Comparison of ENCODE assay signal across 23 cellular contexts in the genomic region with DNA sequence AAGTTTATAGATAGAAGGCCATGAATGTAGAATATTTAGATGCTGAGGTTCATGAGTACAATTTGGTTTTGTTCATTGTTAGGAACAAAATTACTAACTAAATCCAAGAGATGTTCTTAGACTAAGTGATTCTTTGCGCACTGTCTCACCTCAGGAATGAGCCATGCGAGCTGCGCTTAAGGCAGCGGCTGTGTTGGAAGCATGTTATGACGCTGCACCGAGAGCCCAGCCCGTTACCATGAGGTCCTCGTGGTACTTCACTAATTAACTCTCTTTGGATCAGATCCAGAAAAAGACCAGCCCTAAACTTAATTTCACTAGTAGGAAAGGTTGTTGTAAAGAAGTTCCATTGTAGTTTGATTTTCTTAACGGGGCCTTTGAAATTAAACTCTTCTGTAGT.
DNase-seq lines count a peak whose midpoint lies in the region; ATAC-seq, FAIRE-seq and TF ChIP-seq lines count a peak whose summit lies in the region.
"Had no signal": no experiment of that assay in that cellular context is flagged by ENCODE, and none has a peak within 500 bp of the region (broad histone marks: within the 10 kb centered on the region; RNA-seq: fewer than 3 reads in every experiment).

No MANE protein-coding gene starts in this region.

- 84% methylated on average over 9 of the region's 9 CpGs for WGBS in right cardiac atrium

- no peak overlapping the region for H3K27ac ChIP-seq in right cardiac atrium (ENCODE audit: low read length)
- H3K27ac ChIP-seq: gastroesophageal sphincter, lower lobe of right lung had no signal

- intact Hi-C loops in right cardiac atrium (cut with DNase I): no loop called here

- no peaks in the 10 kb centered on the region for H3K9me3 ChIP-seq in right cardiac atrium (ENCODE audit: control insufficient read depth, low read length)
- H3K9me3 ChIP-seq: gastroesophageal sphincter, lower lobe of right lung had no signal

- DNase-seq in right cardiac atrium (peak in 1 of 3 donors; percentile 50), putamen (ENCODE audit: low spot score) (peak; percentile 76), kidney glomerular epithelial cell (lab: John Stamatoyannopoulos, UW) (no peak), NCI-H748 (lab: John Stamatoyannopoulos, UW; ENCODE audit: unreplicated experiment) (no peak), AML-193 (lab: John Stamatoyannopoulos, UW) (no peak)
- DNase-seq: activated CD4-positive, alpha-beta T cell treated with anti-CD3 and anti-CD28 coated beads for 1 hour; activated naive CD8-positive, alpha-beta T cell treated with anti-CD3 and anti-CD28 coated beads, Interleukin-2, amount 10 ng/mL, durations not matched to agents 7 days and 5 days; CD4-positive, CD25-positive, alpha-beta regulatory T cell; DMS153; erythroblast; GDM1; lower lobe of right lung; MM.1S; NCI-H1694; NCI-H226; PC-3; stimulated activated CD4-positive, alpha-beta T cell treated with anti-CD3 and anti-CD28 coated beads, Interleukin-2, amount 100 ng/mL, for 24 hours; stimulated activated naive CD4-positive, alpha-beta T cell treated with Interleukin-2 at 50 U/mL for 16 hours had no signal

- ATAC-seq in SK-N-SH treated with all-trans-retinoic acid at 6 μM for 48 hours (peak; percentile 70), right cardiac atrium (no peak), HG02588 (IDR thresholded peaks at IDR 0.05; ENCODE audit: unreplicated experiment) (no peak)
- ATAC-seq: gastroesophageal sphincter, HCT116, lower lobe of right lung, PC-3 had no signal

- peak; percentile 70 for FAIRE-seq in A204.1 (lab: Jason Lieb, UNC)

- H3K27me3 ChIP-seq in right cardiac atrium (ENCODE audit: control insufficient read depth, insufficient read depth): no peaks in the 10 kb centered on the region
- H3K27me3 ChIP-seq: gastroesophageal sphincter had no signal

- H3K4me3 ChIP-seq in right cardiac atrium (ENCODE audit: low read length): peak overlapping the region; percentile 67
- H3K4me3 ChIP-seq: lower lobe of right lung had no signal

- peaks cover 9% of the 10 kb centered on the region for H3K4me1 ChIP-seq in right cardiac atrium (ENCODE audit: control insufficient read depth, insufficient read depth, low read length)

TF ChIP-seq in SK-N-SH treated with all-trans-retinoic acid at 6 μM for 48 hours, 23 proteins besides CTCF, POLR2A, EP300 and RAD21:
- no peak for TF ChIP-seq ZNF565 (CRISPR knock-in tag; conservative IDR thresholded peaks at IDR 0.05; ENCODE audit: low read depth)
- TF ChIP-seq BACH2 (CRISPR knock-in tag; IDR thresholded peaks at IDR 0.05; ENCODE audit: borderline replicate concordance): no peak
- TF ChIP-seq ZC3H10 (CRISPR knock-in tag; IDR thresholded peaks at IDR 0.05): no peak
- TF ChIP-seq SNAI2 (CRISPR knock-in tag; IDR thresholded peaks at IDR 0.05): no peak
- TF ChIP-seq ISL1 (CRISPR knock-in tag; IDR thresholded peaks at IDR 0.05): no peak
- TF ChIP-seq OSR1 (CRISPR knock-in tag; IDR thresholded peaks at IDR 0.05): no peak
- no peak for TF ChIP-seq ZNF70 (CRISPR knock-in tag; IDR thresholded peaks at IDR 0.05)
- TF ChIP-seq, protein P1, sequence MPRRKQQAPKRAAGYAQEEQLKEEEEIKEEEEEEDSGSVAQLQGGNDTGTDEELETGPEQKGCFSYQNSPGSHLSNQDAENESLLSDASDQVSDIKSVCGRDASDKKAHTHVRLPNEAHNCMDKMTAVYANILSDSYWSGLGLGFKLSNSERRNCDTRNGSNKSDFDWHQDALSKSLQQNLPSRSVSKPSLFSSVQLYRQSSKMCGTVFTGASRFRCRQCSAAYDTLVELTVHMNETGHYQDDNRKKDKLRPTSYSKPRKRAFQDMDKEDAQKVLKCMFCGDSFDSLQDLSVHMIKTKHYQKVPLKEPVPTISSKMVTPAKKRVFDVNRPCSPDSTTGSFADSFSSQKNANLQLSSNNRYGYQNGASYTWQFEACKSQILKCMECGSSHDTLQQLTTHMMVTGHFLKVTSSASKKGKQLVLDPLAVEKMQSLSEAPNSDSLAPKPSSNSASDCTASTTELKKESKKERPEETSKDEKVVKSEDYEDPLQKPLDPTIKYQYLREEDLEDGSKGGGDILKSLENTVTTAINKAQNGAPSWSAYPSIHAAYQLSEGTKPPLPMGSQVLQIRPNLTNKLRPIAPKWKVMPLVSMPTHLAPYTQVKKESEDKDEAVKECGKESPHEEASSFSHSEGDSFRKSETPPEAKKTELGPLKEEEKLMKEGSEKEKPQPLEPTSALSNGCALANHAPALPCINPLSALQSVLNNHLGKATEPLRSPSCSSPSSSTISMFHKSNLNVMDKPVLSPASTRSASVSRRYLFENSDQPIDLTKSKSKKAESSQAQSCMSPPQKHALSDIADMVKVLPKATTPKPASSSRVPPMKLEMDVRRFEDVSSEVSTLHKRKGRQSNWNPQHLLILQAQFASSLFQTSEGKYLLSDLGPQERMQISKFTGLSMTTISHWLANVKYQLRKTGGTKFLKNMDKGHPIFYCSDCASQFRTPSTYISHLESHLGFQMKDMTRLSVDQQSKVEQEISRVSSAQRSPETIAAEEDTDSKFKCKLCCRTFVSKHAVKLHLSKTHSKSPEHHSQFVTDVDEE (CRISPR knock-in tag; IDR thresholded peaks at IDR 0.05): no peak
- TF ChIP-seq, protein P2, sequence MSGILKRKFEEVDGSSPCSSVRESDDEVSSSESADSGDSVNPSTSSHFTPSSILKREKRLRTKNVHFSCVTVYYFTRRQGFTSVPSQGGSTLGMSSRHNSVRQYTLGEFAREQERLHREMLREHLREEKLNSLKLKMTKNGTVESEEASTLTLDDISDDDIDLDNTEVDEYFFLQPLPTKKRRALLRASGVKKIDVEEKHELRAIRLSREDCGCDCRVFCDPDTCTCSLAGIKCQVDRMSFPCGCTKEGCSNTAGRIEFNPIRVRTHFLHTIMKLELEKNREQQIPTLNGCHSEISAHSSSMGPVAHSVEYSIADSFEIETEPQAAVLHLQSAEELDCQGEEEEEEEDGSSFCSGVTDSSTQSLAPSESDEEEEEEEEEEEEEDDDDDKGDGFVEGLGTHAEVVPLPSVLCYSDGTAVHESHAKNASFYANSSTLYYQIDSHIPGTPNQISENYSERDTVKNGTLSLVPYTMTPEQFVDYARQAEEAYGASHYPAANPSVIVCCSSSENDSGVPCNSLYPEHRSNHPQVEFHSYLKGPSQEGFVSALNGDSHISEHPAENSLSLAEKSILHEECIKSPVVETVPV (CRISPR knock-in tag; IDR thresholded peaks at IDR 0.05): no peak
- TF ChIP-seq TCF4 (CRISPR knock-in tag; IDR thresholded peaks at IDR 0.05; ENCODE audit: borderline replicate concordance): no peak
- TF ChIP-seq TOX (CRISPR knock-in tag; IDR thresholded peaks at IDR 0.05; ENCODE audit: borderline replicate concordance): no peak
- no peak for TF ChIP-seq PPARA (CRISPR knock-in tag; IDR thresholded peaks at IDR 0.05; ENCODE audit: borderline replicate concordance)
- no peak for TF ChIP-seq ESRRG (CRISPR knock-in tag; IDR thresholded peaks at IDR 0.05)
- no peak for TF ChIP-seq ZNF8 (CRISPR knock-in tag; IDR thresholded peaks at IDR 0.05)
- TF ChIP-seq, protein P3, sequence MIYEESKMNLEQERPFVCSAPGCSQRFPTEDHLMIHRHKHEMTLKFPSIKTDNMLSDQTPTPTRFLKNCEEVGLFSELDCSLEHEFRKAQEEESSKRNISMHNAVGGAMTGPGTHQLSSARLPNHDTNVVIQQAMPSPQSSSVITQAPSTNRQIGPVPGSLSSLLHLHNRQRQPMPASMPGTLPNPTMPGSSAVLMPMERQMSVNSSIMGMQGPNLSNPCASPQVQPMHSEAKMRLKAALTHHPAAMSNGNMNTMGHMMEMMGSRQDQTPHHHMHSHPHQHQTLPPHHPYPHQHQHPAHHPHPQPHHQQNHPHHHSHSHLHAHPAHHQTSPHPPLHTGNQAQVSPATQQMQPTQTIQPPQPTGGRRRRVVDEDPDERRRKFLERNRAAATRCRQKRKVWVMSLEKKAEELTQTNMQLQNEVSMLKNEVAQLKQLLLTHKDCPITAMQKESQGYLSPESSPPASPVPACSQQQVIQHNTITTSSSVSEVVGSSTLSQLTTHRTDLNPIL (CRISPR knock-in tag; IDR thresholded peaks at IDR 0.05; ENCODE audit: low read depth): no peak
